17 cellular contexts compared by ENCODE assay signal in the genomic region with DNA sequence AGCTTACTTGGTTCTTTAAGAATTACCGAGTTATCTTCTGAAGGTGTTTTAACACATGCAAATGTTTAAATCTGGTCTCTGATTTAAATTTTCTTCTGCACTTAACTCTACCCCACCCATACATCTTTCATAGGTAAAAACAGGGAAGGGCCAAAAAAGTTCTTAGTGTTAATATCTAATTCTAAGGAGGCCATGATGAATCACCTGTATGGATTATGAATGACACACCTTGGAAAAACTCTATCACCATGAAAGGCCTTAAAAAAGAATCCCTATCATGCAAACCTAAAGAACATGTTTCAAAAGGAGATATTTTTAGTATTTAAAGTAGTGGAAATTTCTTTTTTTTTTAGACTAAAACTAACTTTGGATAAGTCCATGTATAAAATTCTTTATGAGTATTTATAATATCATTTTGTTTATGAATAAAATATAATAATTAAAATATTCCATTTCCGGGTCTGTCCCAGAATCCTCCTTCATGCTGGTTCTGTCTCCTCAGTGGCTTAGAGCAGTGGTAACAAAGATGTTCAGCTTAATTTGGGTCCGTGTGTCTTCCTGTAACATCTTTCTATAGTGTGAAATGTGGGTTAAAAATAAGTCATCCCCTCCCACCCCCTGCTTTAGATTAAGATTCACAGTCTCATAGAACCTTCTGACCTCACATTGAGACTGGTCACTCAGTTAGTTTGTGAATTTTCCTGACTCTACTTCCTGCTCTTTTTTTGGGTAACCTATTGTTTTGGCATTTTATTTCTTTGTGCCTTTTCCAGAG. TPM values are rescaled to one million over a fixed set of nuclear protein-coding genes. Genes with fewer than 3 reads are reported as not detected.
A peak's percentile ranks its signal among the peaks of the same experiment; 100 is the strongest.
DNase-seq lines count a peak whose midpoint lies in the region; FAIRE-seq and TF ChIP-seq lines count a peak whose summit lies in the region.
"Had no signal": no experiment of that assay in that cellular context is flagged by ENCODE, and none has a peak within 500 bp of the region (broad histone marks: within the 10 kb centered on the region; RNA-seq: fewer than 3 reads in every experiment).

No MANE protein-coding gene starts in this region.

- H4K8ac ChIP-seq in mesendoderm (ENCODE audit: low read depth, low read length), result peak overlapping the region; percentile 65

- H2BK5ac ChIP-seq in mesendoderm (ENCODE audit: low read length), result no peak overlapping the region

- no peak overlapping the region for H2BK15ac ChIP-seq in mesendoderm (replicated peaks; ENCODE audit: low read depth)

- no peak overlapping the region for H2AK5ac ChIP-seq in mesendoderm (ENCODE audit: low read length)

- H3K9me3 ChIP-seq in BLaER1 treated with 17β-estradiol and CSF1 and Interleukin-3, amounts not matched to agents 10 nM and 100 nM (replicated peaks in 1 of 11), result peaks cover 0 to 4% (median 0%) of the 10 kb centered on the region in 11 experiments; a peak in 3 of 22 replicates
- H3K9me3 ChIP-seq: esophagus muscularis mucosa had no signal

- no peak overlapping the region for H3K4ac ChIP-seq in mesendoderm (ENCODE audit: low read depth, low read length)

- H4K5ac ChIP-seq in mesendoderm (ENCODE audit: low read length), result no peak overlapping the region

- H3K4me3 ChIP-seq in BLaER1 treated with 17β-estradiol and CSF1 and Interleukin-3, amounts not matched to agents 10 nM and 100 nM, result no peak overlapping the region
- no peak overlapping the region for H3K4me3 ChIP-seq in HL-60 (replicated peaks; ENCODE audit: insufficient read depth, low read length)
- H3K4me3 ChIP-seq in bronchial epithelial cell (ENCODE audit: low read depth, low read length), result no peak overlapping the region
- no peak overlapping the region for H3K4me3 ChIP-seq in mesendoderm (ENCODE audit: low read length)
- H3K4me3 ChIP-seq: esophagus muscularis mucosa had no signal

- peak overlapping the region; percentile 85 for H2BK120ac ChIP-seq in mesendoderm (ENCODE audit: low read depth, low read length)

- H3K79me1 ChIP-seq in mesendoderm (ENCODE audit: low read length), result no peaks in the 10 kb centered on the region

- H3K27me3 ChIP-seq in BLaER1 treated with 17β-estradiol and CSF1 and Interleukin-3, amounts not matched to agents 10 nM and 100 nM, result no peaks in the 10 kb centered on the region
- H3K27me3 ChIP-seq in HL-60 (ENCODE audit: insufficient read depth, poor library complexity, severe bottlenecking), result no peaks in the 10 kb centered on the region
- H3K27me3 ChIP-seq in bronchial epithelial cell (ENCODE audit: control insufficient read depth, insufficient read depth, low read length), result no peaks in the 10 kb centered on the region
- no peaks in the 10 kb centered on the region for H3K27me3 ChIP-seq in mesendoderm (ENCODE audit: insufficient read depth, low read length, poor library complexity)
- H3K27me3 ChIP-seq: brain microvascular endothelial cell, esophagus muscularis mucosa had no signal

- TF ChIP-seq CTCF in HL-60 (IDR thresholded peaks at IDR 0.05; ENCODE audit: insufficient read depth, low read length) (no peak), bronchial epithelial cell (IDR thresholded peaks at IDR 0.05; ENCODE audit: insufficient read depth, low read length, severe bottlenecking) (no peak)

- H3K18ac ChIP-seq in mesendoderm (ENCODE audit: low read length), result peak overlapping the region; percentile 68

- peaks cover 13 to 70% (median 45%) of the 10 kb centered on the region in 10 experiments for H3K4me1 ChIP-seq in BLaER1 treated with 17β-estradiol and CSF1 and Interleukin-3, amounts not matched to agents 10 nM and 100 nM
- peaks cover 11% of the 10 kb centered on the region for H3K4me1 ChIP-seq in mesendoderm (ENCODE audit: control insufficient read depth, low read depth, low read length)

- DNase-seq in HL-60 (ENCODE audit: low read depth in 1 of 2, low spot score in 1 of 2), result no peak
- DNase-seq in bronchial epithelial cell (ENCODE audit: low read depth), result peak; percentile 67
- no peak for DNase-seq in mesendoderm
- DNase-seq in SHP77 (lab: John Stamatoyannopoulos, UW), result no peak
- DNase-seq in HT-29 (ENCODE audit: low spot score), result no peak
- no peak for DNase-seq in hepatic stellate cell (ENCODE audit: low spot score)
- no peak for DNase-seq in mesenteric fat pad (ENCODE audit: low spot score)
- DNase-seq: activated CD4-positive, alpha-beta T cell treated with anti-CD3 and anti-CD28 coated beads for 4 hours; activated naive CD4-positive, alpha-beta T cell treated with Interleukin-2 at 50 U/mL for 16 hours; brain microvascular endothelial cell; CD4-positive, alpha-beta memory T cell; mammary epithelial cell; NCI-H2029; trophoblast cell had no signal

- WGBS in mesendoderm (ENCODE audit: extremely low coverage, insufficient coverage, low lambda C conversion rate), result no CpG with 5 or more reads among the region's 3 CpGs

- H3K36me3 ChIP-seq in BLaER1 treated with 17β-estradiol and CSF1 and Interleukin-3, amounts not matched to agents 10 nM and 100 nM, result 0 out of 22 replicates have a peak, but pooled peaks cover 0 to under 1% (median 0%) of the 10 kb centered on the region in 11 experiments
- H3K36me3 ChIP-seq in bronchial epithelial cell (ENCODE audit: control insufficient read depth, insufficient read depth, low read length), result no peaks in the 10 kb centered on the region
- no peaks in the 10 kb centered on the region for H3K36me3 ChIP-seq in mesendoderm (ENCODE audit: control insufficient read depth, insufficient read depth, low read length)
- H3K36me3 ChIP-seq: brain microvascular endothelial cell, esophagus muscularis mucosa had no signal

- H3K4me2 ChIP-seq in BLaER1 treated with 17β-estradiol and CSF1 and Interleukin-3, amounts not matched to agents 10 nM and 100 nM, result peak overlapping the region in 10 of 11 experiments; percentile 24 to 84 (median 69); a peak in 12 of 22 replicates
- H3K4me2 ChIP-seq in mesendoderm (ENCODE audit: low read length), result no peak overlapping the region

- no peak overlapping the region for H3K23ac ChIP-seq in mesendoderm (ENCODE audit: low read length)

- no peak for FAIRE-seq in bronchial epithelial cell (lab: Jason Lieb, UNC)

- no peaks in the 10 kb centered on the region for H4K20me1 ChIP-seq in BLaER1 treated with 17β-estradiol and CSF1 and Interleukin-3, amounts not matched to agents 10 nM and 100 nM

- H3K56ac ChIP-seq in mesendoderm (ENCODE audit: low read length), result no peak overlapping the region

- no peaks in the 10 kb centered on the region for H3K79me2 ChIP-seq in mesendoderm (ENCODE audit: control insufficient read depth, insufficient read depth, low read length)

- no peak overlapping the region for H3K9ac ChIP-seq in BLaER1 treated with 17β-estradiol and CSF1 and Interleukin-3, amounts not matched to agents 10 nM and 100 nM
- H3K9ac ChIP-seq in mesendoderm (ENCODE audit: low read length), result no peak overlapping the region

- H3K27ac ChIP-seq in BLaER1 treated with 17β-estradiol and CSF1 and Interleukin-3, amounts not matched to agents 10 nM and 100 nM, result peak overlapping the region in 5 of 11 experiments; percentile 56 to 83 (median 78); a peak in 7 of 22 replicates
- H3K27ac ChIP-seq in HL-60 (replicated peaks) (peak overlapping the region; percentile 62), mesendoderm (ENCODE audit: low read depth, low read length) (peak overlapping the region; percentile 83)
- H3K27ac ChIP-seq: brain microvascular endothelial cell, esophagus muscularis mucosa, RWPE1 had no signal

RNA-seq across cellular contexts. Expression of a gene that starts 54.9 kb away (rescaled TPM):
- total RNA-seq in bronchial epithelial cell (3.9 and 4.9 TPM in 2 replicates), mesenteric fat pad (3.0 TPM)
- 2.2 TPM for polyA plus RNA-seq in mesendoderm (2013, experiment 1 of 2)
- 2.4 TPM for polyA plus RNA-seq in mesendoderm (2013, experiment 2 of 2)
- 1.4 TPM in 2 replicates for total RNA-seq in HT-29 (2014; rRNA removed; shearing (Covaris generic))

RNA-seq across cellular contexts. Expression of a gene that starts 56.0 kb away (rescaled TPM):
- 5.3 and 7.6 TPM in 2 replicates for total RNA-seq in bronchial epithelial cell
- 12.4 TPM for polyA plus RNA-seq in mesendoderm (2013, experiment 1 of 2)
- polyA plus RNA-seq in mesendoderm (2013, experiment 2 of 2), result 12.7 TPM
- 4.2 and 5.5 TPM in 2 replicates for total RNA-seq in HT-29 (2014; rRNA removed; shearing (Covaris generic))
- total RNA-seq in mesenteric fat pad, result 14.4 TPM
